Comparison of ENCODE assay signal across 8 cellular contexts in the genomic region with DNA sequence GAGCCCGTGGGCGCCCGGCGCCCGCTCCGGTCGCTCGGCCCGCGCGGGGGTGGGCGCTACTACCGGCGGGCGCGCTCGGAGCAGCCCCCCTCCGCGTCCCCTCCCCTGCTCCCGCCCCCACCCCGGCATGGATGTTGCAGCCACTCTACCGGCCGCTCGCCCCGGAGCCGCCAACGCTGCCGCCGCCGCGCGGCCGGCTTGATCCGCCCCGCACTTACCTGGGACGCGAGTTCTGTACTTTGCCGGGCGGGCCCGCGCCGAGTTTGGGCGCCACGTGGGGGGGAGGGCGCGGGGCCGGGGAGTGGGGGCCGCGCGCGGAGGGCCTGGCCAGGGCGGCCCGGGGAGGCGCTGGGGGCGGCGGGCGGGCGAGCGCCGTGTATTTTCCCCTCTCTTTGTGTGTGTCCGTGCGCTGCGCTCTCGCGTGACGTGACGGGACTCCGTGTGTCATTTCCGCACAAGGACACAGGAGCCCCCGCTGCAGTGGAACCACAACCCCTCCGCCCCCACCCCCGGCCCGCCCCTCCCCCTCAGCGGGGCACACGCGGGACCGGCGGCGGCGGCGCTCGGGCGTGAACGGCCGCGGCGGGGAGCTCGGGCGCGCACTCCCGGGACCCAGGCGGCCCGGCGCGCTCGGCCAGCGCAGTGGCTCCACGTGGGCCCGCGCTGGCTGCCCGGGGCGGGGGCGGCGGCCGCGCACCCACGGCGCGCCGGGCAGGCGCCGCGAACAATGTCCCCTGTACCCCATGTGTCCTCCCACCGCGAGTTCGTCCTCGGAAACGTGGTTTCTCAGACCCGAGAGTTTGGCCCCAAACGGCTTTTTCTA. TPM values are rescaled to one million over a fixed set of nuclear protein-coding genes. Genes with fewer than 3 reads are reported as not detected.
A peak's percentile ranks its signal among the peaks of the same experiment; 100 is the strongest.
DNase-seq lines count a peak whose midpoint lies in the region; ATAC-seq and TF ChIP-seq lines count a peak whose summit lies in the region.

A gene (minus strand): TSS at position 644 of the 823 bp plus-strand sequence. CDS start 16,230 bp downstream, outside the sequence.

- peaks cover 16% of the 10 kb centered on the region for H3K4me1 Mint-ChIP-seq in activated CD8-positive, alpha-beta T cell treated with anti-CD3 and anti-CD28 coated beads for 36 hours (ENCODE audit: low read depth)

- peak; percentile 17 for ATAC-seq in GM21717 (IDR thresholded peaks at IDR 0.05; ENCODE audit: unreplicated experiment)
- ATAC-seq in activated CD8-positive, alpha-beta T cell treated with anti-CD3 and anti-CD28 coated beads for 36 hours = peak; percentile 34

- H3K4me1 ChIP-seq in endocrine pancreas (ENCODE audit: control insufficient read depth, insufficient read depth, low read length) (peaks cover 5% of the 10 kb centered on the region), stomach (peaks cover 15 to 25% (median 21%) of the 10 kb centered on the region in 4 donors)

- no peaks in the 10 kb centered on the region for H3K9me3 ChIP-seq in endocrine pancreas (ENCODE audit: control insufficient read depth, low read length)
- H3K9me3 ChIP-seq in stomach = no peaks in the 10 kb centered on the region

- H3K36me3 ChIP-seq in endocrine pancreas (ENCODE audit: control insufficient read depth, insufficient read depth, low read length) (no peaks in the 10 kb centered on the region), stomach (no peaks in the 10 kb centered on the region)

- no peaks in the 10 kb centered on the region for H3K36me3 Mint-ChIP-seq in activated CD8-positive, alpha-beta T cell treated with anti-CD3 and anti-CD28 coated beads for 36 hours (ENCODE audit: low read depth)

- H3K9ac ChIP-seq in endocrine pancreas (ENCODE audit: control insufficient read depth, insufficient read depth, low read length) = peak within 1 kb of the TSS; percentile 61

- TF ChIP-seq CTCF in LNCaP clone FGC (IDR thresholded peaks at IDR 0.05; ENCODE audit: control insufficient read depth, extremely low read depth, insufficient read depth) (0 out of 2 replicates have a peak, but pooled peaks have one; percentile 11), stomach (IDR thresholded peaks at IDR 0.05) (no peak)
- TF ChIP-seq CTCF in activated CD8-positive, alpha-beta T cell treated with anti-CD3 and anti-CD28 coated beads for 36 hours (IDR thresholded peaks at IDR 0.05) = no peak

- intact Hi-C loops in activated CD8-positive, alpha-beta T cell treated with anti-CD3 and anti-CD28 coated beads for 36 hours (cut with micrococcal nuclease) = no loop called here
- intact Hi-C loops in stomach (cut with DNase I; ENCODE audit: low total_unique reads) = no loop called here

- CTCF ChIA-PET in activated CD8-positive, alpha-beta T cell treated with anti-CD3 and anti-CD28 coated beads for 36 hours (lab: Charles Lee) = interaction anchor here (1.0 to 1.2 kb wide), 3 partner anchors 87 to 466 kb away, joined by 3 to 7 read pairs (median 3); a partner anchor contains a TSS

- POLR2A ChIA-PET in activated CD8-positive, alpha-beta T cell treated with anti-CD3 and anti-CD28 coated beads for 36 hours (lab: Charles Lee) = interaction anchor here (0.5 to 1.5 kb wide), 6 partner anchors 9 to 781 kb away, joined by 3 to 7 read pairs (median 3); a partner anchor contains a TSS

- TF ChIP-seq POLR2A in stomach (IDR thresholded peaks at IDR 0.05) = no peak

- DNase-seq in EH (ENCODE audit: low read depth) (peak; percentile 36), LNCaP clone FGC (ENCODE audit: low read depth) (no peak), midbrain (lab: John Stamatoyannopoulos, UW) (peak; percentile 30), stomach (peak; percentile 32), NCI-H510A treated with DMSO at 0.1 percent for 48 hours (lab: John Stamatoyannopoulos, UW) (no peak)
- peak; percentile 42 for DNase-seq in activated CD8-positive, alpha-beta T cell treated with anti-CD3 and anti-CD28 coated beads for 36 hours

- peak within 1 kb of the TSS; percentile 75 to 94 (median 87) for H3K27ac ChIP-seq in stomach

- TF ChIP-seq EP300 in stomach (IDR thresholded peaks at IDR 0.05) = no peak

- H3K27me3 Mint-ChIP-seq in activated CD8-positive, alpha-beta T cell treated with anti-CD3 and anti-CD28 coated beads for 36 hours = peaks cover 7% of the 10 kb centered on the region

- H3K9me3 Mint-ChIP-seq in activated CD8-positive, alpha-beta T cell treated with anti-CD3 and anti-CD28 coated beads for 36 hours = no peaks in the 10 kb centered on the region

- H3K4me3 ChIP-seq in LNCaP clone FGC (ENCODE audit: low read depth, low read length) (peak within 1 kb of the TSS; percentile 59), endocrine pancreas (ENCODE audit: control insufficient read depth, insufficient read depth, low read length) (peak within 1 kb of the TSS; percentile 77), stomach (peak within 1 kb of the TSS; percentile 76 to 91 (median 77))

- H3K27ac Mint-ChIP-seq in activated CD8-positive, alpha-beta T cell treated with anti-CD3 and anti-CD28 coated beads for 36 hours = peak within 1 kb of the TSS; percentile 76

- H3K27me3 ChIP-seq in endocrine pancreas (ENCODE audit: control insufficient read depth, insufficient read depth, low read length) = no peaks in the 10 kb centered on the region
- peaks cover 0 to 23% (median 0%) of the 10 kb centered on the region in 3 donors for H3K27me3 ChIP-seq in stomach

- H3K4me3 Mint-ChIP-seq in activated CD8-positive, alpha-beta T cell treated with anti-CD3 and anti-CD28 coated beads for 36 hours = peak within 1 kb of the TSS; percentile 79

- WGBS in stomach, 5 donors = 0 to 1% (median 0%) methylated on average over 10 to 120 of the region's 120 CpGs; no CpG with 5 or more reads in 1 of the 5 donors

RNA-seq across cellular contexts. Expression of the gene that starts here (rescaled TPM):
- total RNA-seq in activated CD8-positive, alpha-beta T cell treated with anti-CD3 and anti-CD28 coated beads for 36 hours = 1 to 10 TPM; 5.8 to 6.3 TPM
- 10 to 100 TPM in 1 of 5 donors, 1 to 10 TPM in 3, under 1 TPM in 1; 0.58 to 10.4 (median 8.0) TPM for total RNA-seq in stomach
- polyA plus RNA-seq in stomach = 1 to 10 TPM in 1 of 3 donors, under 1 TPM in 2; 0.92 to 1.1 (median 0.95) TPM

Comparison
In these comparisons a context has a peak if more than half of its experiments do, and no peak if none do; other contexts are left out.
1. DNase-seq: peak in EH (single experiment), activated CD8-positive, alpha-beta T cell treated with anti-CD3 and anti-CD28 coated beads for 36 hours (single experiment), midbrain (single experiment) and stomach (single experiment); none in LNCaP clone FGC (single experiment) and NCI-H510A treated with DMSO at 0.1 percent for 48 hours (single experiment).
2. Peak in every context shown above with its lines, with median percentiles within 50 percentile points of each other: H3K4me3 ChIP-seq.